In the genomic region with DNA sequence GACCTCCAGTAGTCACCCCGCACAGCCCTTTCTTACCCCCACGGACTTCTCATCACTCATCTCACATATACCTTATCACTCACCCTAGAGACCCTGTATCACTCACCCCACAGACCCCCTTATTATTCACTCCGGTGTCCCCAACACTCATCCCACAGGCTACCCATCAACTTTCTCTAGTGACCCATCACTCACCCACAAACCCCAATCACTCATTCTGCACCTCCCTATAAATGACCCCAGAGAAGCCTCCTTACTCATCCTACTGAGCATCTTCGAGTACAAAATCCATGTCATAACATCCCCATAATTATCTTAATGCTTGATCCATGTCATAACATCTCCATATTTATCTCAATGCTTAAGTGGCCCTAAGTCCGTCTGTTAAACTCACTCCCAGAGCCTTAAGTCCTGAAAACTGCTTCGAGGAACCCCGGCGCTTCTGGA, we compare ENCODE assay signal across 8 cellular contexts. TPM values are rescaled to one million over a fixed set of nuclear protein-coding genes. Genes with fewer than 3 reads are reported as not detected.
A peak's percentile ranks its signal among the peaks of the same experiment; 100 is the strongest.
DNase-seq lines count a peak whose midpoint lies in the region; ATAC-seq, FAIRE-seq and TF ChIP-seq lines count a peak whose summit lies in the region.

No MANE protein-coding gene starts in this region.

- H3K27ac ChIP-seq in dorsolateral prefrontal cortex (peak overlapping the region in 50 of 59 donors; percentile 35 to 95 (median 90)), ovary (peak overlapping the region; percentile 77 to 87)

- CTCF ChIA-PET in activated CD4-positive, alpha-beta T cell treated with anti-CD3 and anti-CD28 coated beads for 36 hours (lab: Charles Lee): no interaction called here
- CTCF ChIA-PET in GM10248 (lab: Yijun Ruan, JAX): interaction anchor here (1.1 kb wide), 1 partner anchor 289 kb away, joined by 3 read pairs; no protein-coding TSS in a partner anchor

- intact Hi-C loops in activated CD4-positive, alpha-beta T cell treated with anti-CD3 and anti-CD28 coated beads for 36 hours (cut with DNase I, micrococcal nuclease): loop anchor here (1.0 to 10.0 kb wide), 13 partner anchors 41 to 995 kb away; partner anchors contain the start of genes ARAF (in 1 of the 2), CDK16 (in 1 of the 2), FTSJ1 (in 1 of the 2) and RBM10 (in 1 of the 2)
- intact Hi-C loops in dorsolateral prefrontal cortex (cut with DNase I) (loop anchor here in 1 of 2 donors (10.0 kb wide), 1 partner anchor 97 kb away; no protein-coding TSS in a partner anchor), ovary (cut with DNase I) (no loop called here)

- DNase-seq in activated CD4-positive, alpha-beta T cell treated with anti-CD3 and anti-CD28 coated beads for 36 hours: peak; percentile 14
- no peak for DNase-seq in activated CD4-positive, alpha-beta T cell treated with anti-CD3 and anti-CD28 coated beads for 1 hour
- no peak for DNase-seq in Jurkat, Clone E6-1 (ENCODE audit: low read depth, low spot score)
- DNase-seq in dorsolateral prefrontal cortex (no peak), ovary (no peak), GM10248 (ENCODE audit: extremely low spot score) (no peak), NCI-H2171 treated with DMSO at 0.1 percent for 48 hours (lab: John Stamatoyannopoulos, UW) (no peak), urothelium cell line (ENCODE audit: low spot score) (no peak)

- H3K36me3 Mint-ChIP-seq in activated CD4-positive, alpha-beta T cell treated with anti-CD3 and anti-CD28 coated beads for 36 hours (ENCODE audit: low read depth): peaks cover 13% of the 10 kb centered on the region

- no peak for TF ChIP-seq EP300 in ovary (IDR thresholded peaks at IDR 0.05)

- no peak for TF ChIP-seq CTCF in dorsolateral prefrontal cortex (IDR thresholded peaks at IDR 0.05 in 54 of 56, conservative IDR thresholded peaks at IDR 0.05 in 2 of 56; ENCODE audit: low read depth in 1 of 56, partially characterized antibody in 56 of 56)
- TF ChIP-seq CTCF in ovary (IDR thresholded peaks at IDR 0.05): no peak
- no peak for TF ChIP-seq CTCF in GM10248 (IDR thresholded peaks at IDR 0.05; ENCODE audit: control extremely low read depth, extremely low read depth, low read depth, missing control alignments)

- H3K9me3 ChIP-seq in ovary: no peaks in the 10 kb centered on the region

- H3K27me3 ChIP-seq in dorsolateral prefrontal cortex (peaks cover 0 to 14% (median 0%) of the 10 kb centered on the region in 45 donors), ovary (no peaks in the 10 kb centered on the region)

- POLR2A ChIA-PET in activated CD4-positive, alpha-beta T cell treated with anti-CD3 and anti-CD28 coated beads for 36 hours (lab: Charles Lee): no interaction called here
- POLR2A ChIA-PET in GM10248 (lab: Yijun Ruan, JAX): no interaction called here

- ATAC-seq in activated CD4-positive, alpha-beta T cell treated with anti-CD3 and anti-CD28 coated beads for 36 hours: peak; percentile 33

- FAIRE-seq in urothelium cell line (lab: Jason Lieb, UNC): no peak

- TF ChIP-seq POLR2A in ovary (IDR thresholded peaks at IDR 0.05): no peak

- H3K4me3 ChIP-seq in Jurkat, Clone E6-1 (ENCODE audit: low read length): peak overlapping the region; percentile 58
- H3K4me3 ChIP-seq in dorsolateral prefrontal cortex (peak overlapping the region; percentile 43 to 84 (median 69)), ovary (peak overlapping the region; percentile 73)

- H3K27me3 Mint-ChIP-seq in activated CD4-positive, alpha-beta T cell treated with anti-CD3 and anti-CD28 coated beads for 36 hours: no peaks in the 10 kb centered on the region

- H3K27ac Mint-ChIP-seq in activated CD4-positive, alpha-beta T cell treated with anti-CD3 and anti-CD28 coated beads for 36 hours: peak overlapping the region; percentile 94

- WGBS in ovary, 3 donors: 35 to 51% (median 43%) methylated on average over 8 of the region's 8 CpGs

- H3K36me3 ChIP-seq in ovary: no peaks in the 10 kb centered on the region

- peaks cover 1% of the 10 kb centered on the region for H3K4me1 ChIP-seq in ovary (ENCODE audit: insufficient read depth)

- H3K4me1 Mint-ChIP-seq in activated CD4-positive, alpha-beta T cell treated with anti-CD3 and anti-CD28 coated beads for 36 hours: peaks cover 44% of the 10 kb centered on the region

- H3K9me3 Mint-ChIP-seq in activated CD4-positive, alpha-beta T cell treated with anti-CD3 and anti-CD28 coated beads for 36 hours (ENCODE audit: low read depth): no peaks in the 10 kb centered on the region

- H3K4me3 Mint-ChIP-seq in activated CD4-positive, alpha-beta T cell treated with anti-CD3 and anti-CD28 coated beads for 36 hours: peak overlapping the region; percentile 97

RNA-seq across cellular contexts. Expression of gene ZNF41, which starts 0.9 kb away (rescaled TPM):
- 10 to 100 TPM in 1 of 2 experiments, 1 to 10 TPM in 1; 9.3 to 10.9 TPM for total RNA-seq in activated CD4-positive, alpha-beta T cell treated with anti-CD3 and anti-CD28 coated beads for 36 hours
- polyA plus RNA-seq in Jurkat, Clone E6-1 (2012; ENCODE audit: insufficient read depth, insufficient read length): 5.2 TPM
- total RNA-seq in dorsolateral prefrontal cortex (10 to 100 TPM in 117 of 120 experiments, 1 to 10 TPM in 3; 9.2 to 19.2 (median 13.6) TPM), ovary (10 to 100 TPM in 1 of 7 donors, 1 to 10 TPM in 6; 2.9 to 11.3 (median 8.2) TPM)
- 1 to 10 TPM; 3.5 to 7.8 TPM for polyA plus RNA-seq in ovary

Comparison
In these comparisons a context has a peak if more than half of its experiments do, and no peak if none do; other contexts are left out.
1. intact Hi-C loops: an anchor here in activated CD4-positive, alpha-beta T cell treated with anti-CD3 and anti-CD28 coated beads for 36 hours (1.0 to 10.0 kb wide); none called in ovary.